Comparison of ENCODE assay signal across 24 cellular contexts in the genomic region with DNA sequence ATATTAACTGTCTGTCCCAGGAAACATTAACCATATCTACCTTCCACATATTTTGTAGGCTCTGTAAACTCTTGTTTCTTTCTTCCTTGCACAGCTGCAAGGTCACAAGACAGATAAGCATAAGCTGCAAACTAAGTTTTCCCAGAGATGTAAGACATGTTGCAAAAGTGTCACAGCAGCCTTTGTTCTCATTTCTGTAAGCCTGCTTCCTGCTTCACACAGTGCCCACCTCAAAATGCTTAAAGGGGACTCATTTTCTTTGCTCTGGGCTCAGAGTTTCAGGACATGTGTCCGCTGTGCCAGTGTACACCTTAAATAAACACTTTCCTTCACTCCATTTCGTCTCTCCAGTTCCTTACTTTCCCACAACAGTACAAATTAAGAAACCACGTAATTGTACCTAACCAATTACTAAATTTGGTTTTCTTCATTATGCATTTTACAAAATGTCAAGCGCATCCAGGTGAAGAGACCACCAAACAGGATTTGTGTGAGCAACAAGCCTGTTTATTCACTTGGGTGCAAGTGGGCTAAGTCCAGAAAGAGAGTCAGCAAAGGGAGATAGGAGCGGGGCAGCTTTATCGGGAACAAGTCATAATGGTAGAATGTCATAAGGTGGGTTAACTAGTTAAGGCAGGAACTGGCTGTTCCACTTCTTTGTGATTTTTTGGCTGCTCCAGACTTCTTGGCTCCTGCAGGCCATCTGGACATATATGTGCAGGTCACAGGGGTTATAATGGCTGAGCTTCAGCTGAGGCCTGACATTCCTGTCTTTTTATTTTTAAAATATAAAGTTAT. TPM values are rescaled to one million over a fixed set of nuclear protein-coding genes. Genes with fewer than 3 reads are reported as not detected.
DNase-seq lines count a peak whose midpoint lies in the region; TF ChIP-seq lines count a peak whose summit lies in the region.
"Had no signal": no experiment of that assay in that cellular context is flagged by ENCODE, and none has a peak within 500 bp of the region (broad histone marks: within the 10 kb centered on the region; RNA-seq: fewer than 3 reads in every experiment).

No MANE protein-coding gene starts in this region.

- H3K9me3 ChIP-seq in CD8-positive, alpha-beta memory T cell (ENCODE audit: low read length) = no peaks in the 10 kb centered on the region
- H3K9me3 ChIP-seq in neuronal stem cell (replicated peaks in 1 of 2; ENCODE audit: control insufficient read depth in 2 of 2, insufficient read depth in 1 of 2, low read depth in 1 of 2, low read length in 2 of 2) (peaks cover 0 to 15% of the 10 kb centered on the region in 2 donors), breast epithelium (no peaks in the 10 kb centered on the region)
- H3K9me3 ChIP-seq: A549 had no signal

- H4K8ac ChIP-seq in neuronal stem cell (ENCODE audit: low read depth, low read length) = no peak overlapping the region

- peaks cover 0 to 29% (median 2%) of the 10 kb centered on the region in 3 donors for H3K36me3 Mint-ChIP-seq in CD8-positive, alpha-beta memory T cell
- H3K36me3 Mint-ChIP-seq: CD4-positive, CD25-positive, alpha-beta regulatory T cell; stimulated activated effector memory CD8-positive, alpha-beta T cell treated with anti-CD3 and anti-CD28 coated beads, Interleukin-12 subunit alpha, Interleukin-12 subunit beta, amount 100 ng/mL, for 72 hours had no signal

- no peak overlapping the region for H2BK12ac ChIP-seq in neuronal stem cell (ENCODE audit: low read length)

- no peak overlapping the region for H2BK5ac ChIP-seq in neuronal stem cell (ENCODE audit: low read length)

- DNase-seq in CD8-positive, alpha-beta memory T cell = no peak
- DNase-seq in OCI-M1 (lab: John Stamatoyannopoulos, UW) (peak; percentile 77), epithelial cell of prostate (ENCODE audit: low read depth, low spot score) (no peak), neuronal stem cell (ENCODE audit: low spot score) (no peak), COLO668 (lab: John Stamatoyannopoulos, UW; ENCODE audit: unreplicated experiment) (no peak), NCI-H446 treated with DMSO at 0.1 percent for 48 hours (lab: John Stamatoyannopoulos, UW) (no peak), kidney tubule cell (ENCODE audit: low spot score) (no peak), breast epithelium (ENCODE audit: low spot score in 2 of 2) (no peak)
- DNase-seq: activated naive CD4-positive, alpha-beta T cell treated with anti-CD3 and anti-CD28 coated beads, Interleukin-2, amount 50 U/mL, for 16 hours; AML-193; CD4-positive, CD25-positive, alpha-beta regulatory T cell; H9; islet precursor cell; MM.1S; naive B cell; NCI-H2081; NCI-H2227 treated with DMSO at 0.1 percent for 48 hours; nucleus accumbens; Right ventricle myocardium superior; T-helper 2 cell had no signal

- 100% methylated on average over 2 of the region's 6 CpGs; no CpG with 5 or more reads in 1 of the 2 donors for WGBS in neuronal stem cell (ENCODE audit: extremely low coverage in 2 of 2, insufficient read length in 2 of 2, insufficient replicate concordance in 1 of 2), 2 donors

- H2BK15ac ChIP-seq in neuronal stem cell (ENCODE audit: low read length) = no peak overlapping the region

- CTCF ChIA-PET in CD8-positive, alpha-beta memory T cell (lab: Charles Lee) = no interaction called here

- no peaks in the 10 kb centered on the region for H3K27me3 ChIP-seq in CD8-positive, alpha-beta memory T cell (ENCODE audit: insufficient read depth, low read length, poor library complexity, severe bottlenecking)
- H3K27me3 ChIP-seq in neuronal stem cell (ENCODE audit: control insufficient read depth in 3 of 3, insufficient read depth in 3 of 3, low read depth in 1 of 3, low read length in 3 of 3) (no peaks in the 10 kb centered on the region), breast epithelium (no peaks in the 10 kb centered on the region)

- no peak overlapping the region for H3K9ac ChIP-seq in neuronal stem cell (ENCODE audit: low read depth, low read length, poor library complexity)
- H3K9ac ChIP-seq: KMS-11 had no signal

- no peak overlapping the region for H4K91ac ChIP-seq in neuronal stem cell (ENCODE audit: low read depth, low read length, poor library complexity)

- TF ChIP-seq CTCF in breast epithelium (IDR thresholded peaks at IDR 0.05) = no peak

- H2BK120ac ChIP-seq in neuronal stem cell (ENCODE audit: low read depth, low read length) = no peak overlapping the region

- no peak for TF ChIP-seq POLR2A in breast epithelium (IDR thresholded peaks at IDR 0.05)

- no peaks in the 10 kb centered on the region for H3K4me1 ChIP-seq in CD8-positive, alpha-beta memory T cell (ENCODE audit: insufficient read depth, low read length)
- peaks cover 0 to 4% of the 10 kb centered on the region in 2 donors for H3K4me1 ChIP-seq in neuronal stem cell (ENCODE audit: control insufficient read depth in 2 of 2, insufficient read depth in 1 of 2, low read depth in 1 of 2, low read length in 2 of 2)
- no peaks in the 10 kb centered on the region for H3K4me1 ChIP-seq in breast epithelium
- H3K4me1 ChIP-seq: A549 had no signal

- H3K79me1 ChIP-seq in neuronal stem cell (ENCODE audit: low read depth, low read length) = no peaks in the 10 kb centered on the region

- H3K18ac ChIP-seq in neuronal stem cell (ENCODE audit: low read length) = no peak overlapping the region

- no peak overlapping the region for H3K4me2 ChIP-seq in neuronal stem cell (ENCODE audit: insufficient read depth, low read length, poor library complexity, severe bottlenecking)
- H3K4me2 ChIP-seq: A549, KMS-11 had no signal

- POLR2A ChIA-PET in CD8-positive, alpha-beta memory T cell (lab: Charles Lee) = no interaction called here

- peak overlapping the region; percentile 51 for H3K27ac ChIP-seq in CD8-positive, alpha-beta memory T cell (ENCODE audit: low read depth, low read length)
- H3K27ac ChIP-seq in epithelial cell of prostate (peak overlapping the region; percentile 48), neuronal stem cell (replicated peaks; ENCODE audit: low read length) (no peak overlapping the region), breast epithelium (no peak overlapping the region)
- H3K27ac ChIP-seq: A549, KMS-11 had no signal

- no peak overlapping the region for H3K27ac Mint-ChIP-seq in CD8-positive, alpha-beta memory T cell
- H3K27ac Mint-ChIP-seq: activated T-helper 17 cell treated with anti-CD3 and anti-CD28 coated beads, Interleukin-2, amount 50 U/mL, for 72 hours; CD4-positive, CD25-positive, alpha-beta regulatory T cell; naive B cell; stimulated activated effector memory CD8-positive, alpha-beta T cell treated with anti-CD3 and anti-CD28 coated beads, Interleukin-12 subunit alpha, Interleukin-12 subunit beta, amount 100 ng/mL, for 72 hours had no signal

- no peak overlapping the region for H3K14ac ChIP-seq in neuronal stem cell (ENCODE audit: low read length)

- no peak overlapping the region for H3K4me3 Mint-ChIP-seq in CD8-positive, alpha-beta memory T cell
- H3K4me3 Mint-ChIP-seq: activated T-helper 17 cell treated with anti-CD3 and anti-CD28 coated beads, Interleukin-2, amount 50 U/mL, for 72 hours; CD4-positive, CD25-positive, alpha-beta regulatory T cell; H9; naive B cell; stimulated activated effector memory CD8-positive, alpha-beta T cell treated with anti-CD3 and anti-CD28 coated beads, Interleukin-12 subunit alpha, Interleukin-12 subunit beta, amount 100 ng/mL, for 72 hours had no signal

- no peak overlapping the region for H2AK5ac ChIP-seq in neuronal stem cell (ENCODE audit: low read depth, low read length)

- no peak overlapping the region for H3K23ac ChIP-seq in neuronal stem cell (ENCODE audit: low read depth, low read length, poor library complexity)

- H2AFZ ChIP-seq in neuronal stem cell (ENCODE audit: low read length) = peak overlapping the region; percentile 32

- H3K36me3 ChIP-seq in CD8-positive, alpha-beta memory T cell (ENCODE audit: insufficient read depth, low read length) = no peaks in the 10 kb centered on the region
- H3K36me3 ChIP-seq in neuronal stem cell (replicated peaks in 1 of 2; ENCODE audit: control insufficient read depth in 2 of 2, insufficient read depth in 2 of 2, low read length in 2 of 2) (no peaks in the 10 kb centered on the region), breast epithelium (no peaks in the 10 kb centered on the region)

- H3K4me1 Mint-ChIP-seq in CD8-positive, alpha-beta memory T cell = no peaks in the 10 kb centered on the region
- H3K4me1 Mint-ChIP-seq: activated T-helper 17 cell treated with anti-CD3 and anti-CD28 coated beads, Interleukin-2, amount 50 U/mL, for 72 hours; CD4-positive, CD25-positive, alpha-beta regulatory T cell; naive B cell had no signal

- intact Hi-C loops in breast epithelium (cut with DNase I; ENCODE audit: low total_unique reads) = no loop called here

- peaks cover 4 to 15% of the 10 kb centered on the region in 2 donors for H3K27me3 Mint-ChIP-seq in CD8-positive, alpha-beta memory T cell
- H3K27me3 Mint-ChIP-seq: CD4-positive, CD25-positive, alpha-beta regulatory T cell had no signal

- H3K4ac ChIP-seq in neuronal stem cell (ENCODE audit: low read length) = no peak overlapping the region

- no peak overlapping the region for H3K4me3 ChIP-seq in CD8-positive, alpha-beta memory T cell (ENCODE audit: low read length)
- no peak overlapping the region for H3K4me3 ChIP-seq in neuronal stem cell (ENCODE audit: low read length in 2 of 2)
- no peak overlapping the region for H3K4me3 ChIP-seq in breast epithelium
- H3K4me3 ChIP-seq: A549 had no signal

- peaks cover 0 to 13% (median 3%) of the 10 kb centered on the region in 5 donors for H3K9me3 Mint-ChIP-seq in CD8-positive, alpha-beta memory T cell

RNA-seq across cellular contexts. Expression of a gene that starts 12.7 kb away (rescaled TPM):
- total RNA-seq in CD8-positive, alpha-beta memory T cell = 10 to 100 TPM; 14.7 to 17.6 TPM
- polyA plus RNA-seq in CD8-positive, alpha-beta memory T cell = 14.6 TPM
- 15.2 TPM for polyA plus RNA-seq in neuronal stem cell (2013, experiment 1 of 2)
- 17.0 TPM for polyA plus RNA-seq in neuronal stem cell (2013, experiment 2 of 2)
- 10 to 100 TPM; 11.1 to 28.1 (median 11.8) TPM for total RNA-seq in breast epithelium

RNA-seq across cellular contexts. Expression of a gene that starts 47.1 kb away (rescaled TPM):
- total RNA-seq in CD8-positive, alpha-beta memory T cell = 10 to 100 TPM; 14.3 to 14.4 TPM
- 11.2 TPM for polyA plus RNA-seq in CD8-positive, alpha-beta memory T cell
- 43.8 TPM for polyA plus RNA-seq in neuronal stem cell (2013, experiment 1 of 2)
- polyA plus RNA-seq in neuronal stem cell (2013, experiment 2 of 2) = 45.5 TPM
- 10 to 100 TPM in 2 of 3 donors, 1 to 10 TPM in 1; 5.8 to 15.2 (median 11.1) TPM for total RNA-seq in breast epithelium

Comparison
In these comparisons a context has a peak if more than half of its experiments do, and no peak if none do; other contexts are left out.
1. H3K27ac ChIP-seq: peak in CD8-positive, alpha-beta memory T cell (single experiment) and epithelial cell of prostate (single experiment); none in neuronal stem cell (single experiment) and breast epithelium (0 of 2).